In the genomic region with DNA sequence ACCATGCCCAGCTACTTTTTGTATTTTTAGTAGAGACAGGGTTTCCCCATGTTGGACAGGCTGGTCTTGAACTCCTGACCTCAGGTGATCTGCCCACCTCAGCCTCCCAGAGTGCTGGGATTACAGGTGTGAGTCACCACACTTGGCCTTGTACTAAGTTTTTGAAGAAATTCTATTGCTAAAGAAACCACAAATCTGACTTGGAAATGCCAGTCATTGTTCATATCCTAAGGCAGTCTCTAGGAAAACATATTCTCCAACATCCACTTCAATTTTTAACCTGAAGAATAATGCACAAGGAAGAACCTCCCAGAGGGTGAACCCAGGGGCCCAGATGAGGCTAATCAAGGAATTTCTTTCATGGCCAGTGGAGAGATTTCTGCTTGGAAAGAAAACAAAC, we compare ENCODE assay signal across 8 cellular contexts. TPM values are rescaled to one million over a fixed set of nuclear protein-coding genes. Genes with fewer than 3 reads are reported as not detected.
A peak's percentile ranks its signal among the peaks of the same experiment; 100 is the strongest.
DNase-seq lines count a peak whose midpoint lies in the region; TF ChIP-seq lines count a peak whose summit lies in the region.
"Not testable (repeated sequence)": the region's sequence is repeated elsewhere in the genome, so short reads cannot be mapped to it uniquely, and the experiment has no call there.

No MANE protein-coding gene starts in this region.

- POLR2A ChIA-PET in MCF 10A (lab: Yijun Ruan, JAX) = not testable (repeated sequence)

- peak; percentile 21 for DNase-seq in Daoy (ENCODE audit: low read depth)
- peak; percentile 52 for DNase-seq in HT1080 (ENCODE audit: low read depth)
- peak; percentile 49 for DNase-seq in NCI-H226
- peak; percentile 68 for DNase-seq in amniotic epithelial cell (ENCODE audit: low read depth)
- DNase-seq in MCF 10A (ENCODE audit: unreplicated experiment) = peak; percentile 37
- not testable (repeated sequence) for DNase-seq in erythroblast (lab: John Stamatoyannopoulos, UW); hepatocyte (ENCODE audit: low spot score); progenitor cell of endocrine pancreas (ENCODE audit: low spot score, unreplicated experiment)

- H3K9me3 Mint-ChIP-seq in MCF 10A (ENCODE audit: unreplicated experiment); progenitor cell of endocrine pancreas (ENCODE audit: low read depth): not testable (repeated sequence)

- not testable (repeated sequence) for H3K9me2 ChIP-seq in hepatocyte (replicated peaks; ENCODE audit: insufficient read depth)

- peak; percentile 24 for TF ChIP-seq POLR2A in erythroblast (IDR thresholded peaks at IDR 0.05; ENCODE audit: low read length)

- H3K79me2 ChIP-seq in hepatocyte = not testable (repeated sequence)

- not testable (repeated sequence) for TF ChIP-seq CTCF in MCF 10A (IDR thresholded peaks at IDR 0.05; ENCODE audit: unreplicated experiment); hepatocyte (IDR thresholded peaks at IDR 0.05; ENCODE audit: poor library complexity); progenitor cell of endocrine pancreas (IDR thresholded peaks at IDR 0.05; ENCODE audit: unreplicated experiment)

- H2AFZ ChIP-seq in hepatocyte = not testable (repeated sequence)

- intact Hi-C loops in MCF 10A (cut with micrococcal nuclease) = not testable (repeated sequence)

- not testable (repeated sequence) for H3K4me3 ChIP-seq in hepatocyte

- H3K27me3 ChIP-seq in hepatocyte = not testable (repeated sequence)

- not testable (repeated sequence) for H3K27ac Mint-ChIP-seq in MCF 10A (ENCODE audit: low read depth, unreplicated experiment)
- H3K27ac Mint-ChIP-seq in progenitor cell of endocrine pancreas = peak overlapping the region; percentile 71

- H3K36me3 Mint-ChIP-seq in MCF 10A (ENCODE audit: insufficient read depth, unreplicated experiment); progenitor cell of endocrine pancreas (ENCODE audit: insufficient read depth): not testable (repeated sequence)

- H3K36me3 ChIP-seq in hepatocyte (replicated peaks; ENCODE audit: insufficient read depth, low read depth) = not testable (repeated sequence)

- H3K4me3 Mint-ChIP-seq in MCF 10A (ENCODE audit: unreplicated experiment); progenitor cell of endocrine pancreas (ENCODE audit: low read depth): not testable (repeated sequence)

- not testable (repeated sequence) for H3K27me3 Mint-ChIP-seq in MCF 10A (ENCODE audit: insufficient read depth, unreplicated experiment); progenitor cell of endocrine pancreas

- BruUV-seq in MCF 10A (replicated peaks; lab: Mats Ljungman, UMichigan) = not testable (repeated sequence)

- H4K20me1 ChIP-seq in hepatocyte (ENCODE audit: insufficient read depth, poor library complexity, severe bottlenecking) = not testable (repeated sequence)

- CTCF ChIA-PET in MCF 10A (lab: Yijun Ruan, JAX) = interaction anchor here (0.7 kb wide), 1 partner anchor 359 kb away, joined by 3 read pairs; no protein-coding TSS in a partner anchor

- not testable (repeated sequence) for H3K4me1 Mint-ChIP-seq in MCF 10A (ENCODE audit: insufficient read depth, unreplicated experiment)
- peaks cover 13% of the 10 kb centered on the region for H3K4me1 Mint-ChIP-seq in progenitor cell of endocrine pancreas (ENCODE audit: low read depth)

- H3K27ac ChIP-seq in hepatocyte = peak overlapping the region; percentile 11

- H3K4me1 ChIP-seq in hepatocyte (ENCODE audit: insufficient read depth) = not testable (repeated sequence)

- not testable (repeated sequence) for H3K9me3 ChIP-seq in hepatocyte (ENCODE audit: low read depth)

- not testable (repeated sequence) for H3K4me2 ChIP-seq in hepatocyte

RNA-seq across cellular contexts. Expression of a gene that starts 20.1 kb away (rescaled TPM):
- 2.8 and 3.1 TPM in 2 replicates for total RNA-seq in Daoy (2014; rRNA removed; shearing (Covaris generic))
- 7.1 and 7.7 TPM in 2 replicates for total RNA-seq in HT1080 (2014; rRNA removed; shearing (Covaris generic))
- 1.9 TPM in 2 replicates for polyA plus RNA-seq in HT1080 (2015; cell fraction: cytosol; rRNA removed)
- 0.94 and 1.1 TPM in 2 replicates for polyA plus RNA-seq in HT1080 (2015; cell fraction: nucleus; rRNA removed)
- total RNA-seq in MCF 10A (2022) = 13.0 and 15.5 TPM in 2 replicates
- total RNA-seq in hepatocyte = 2.5 and 4.7 TPM in 2 replicates
- polyA plus RNA-seq in hepatocyte = 15.2 and 22.5 TPM in 2 replicates
- total RNA-seq in progenitor cell of endocrine pancreas = 9.7 and 10.5 TPM in 2 replicates

RNA-seq across cellular contexts. Expression of a gene that starts 24.3 kb away (rescaled TPM):
- total RNA-seq in Daoy (2014; rRNA removed; shearing (Covaris generic)) = 5.7 and 7.6 TPM in 2 replicates
- 1.5 and 2.0 TPM in 2 replicates for total RNA-seq in HT1080 (2014; rRNA removed; shearing (Covaris generic))
- 3.0 and 4.0 TPM in 2 replicates for polyA plus RNA-seq in HT1080 (2015; cell fraction: cytosol; rRNA removed)
- polyA plus RNA-seq in HT1080 (2015; cell fraction: nucleus; rRNA removed) = 1.1 and 1.5 TPM in 2 replicates
- total RNA-seq in MCF 10A (2022) (1.9 and 2.3 TPM in 2 replicates), hepatocyte (22.4 and 31.5 TPM in 2 replicates), progenitor cell of endocrine pancreas (33.8 and 34.2 TPM in 2 replicates)
- 9.7 and 12.2 TPM in 2 replicates for polyA plus RNA-seq in hepatocyte
